ENCODE assay signal across 8 cellular contexts in the genomic region with DNA sequence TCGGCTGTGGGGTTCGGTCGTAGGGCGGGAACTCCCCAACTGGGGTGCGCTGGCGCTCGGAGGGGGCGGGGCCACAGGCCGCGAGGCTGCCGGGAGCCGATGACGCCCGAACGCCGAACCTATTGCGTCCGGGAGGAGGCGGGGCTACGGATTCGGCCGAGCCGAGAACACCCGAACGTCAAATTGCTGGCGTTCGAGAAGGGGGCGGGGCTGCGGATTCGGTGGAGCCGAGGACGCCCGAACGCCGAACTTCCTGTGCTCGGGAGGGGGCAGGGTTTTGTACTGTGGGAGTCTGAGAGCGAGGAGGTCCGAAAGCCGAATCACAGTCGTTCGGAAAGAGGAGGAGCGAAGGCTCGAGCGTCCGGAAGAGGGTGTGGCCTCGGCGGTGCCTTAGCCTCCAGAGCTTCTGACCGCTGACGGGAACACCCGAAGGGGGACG. TPM values are rescaled to one million over a fixed set of nuclear protein-coding genes. Genes with fewer than 3 reads are reported as not detected.
DNase-seq lines count a peak whose midpoint lies in the region; ATAC-seq and TF ChIP-seq lines count a peak whose summit lies in the region.

No MANE protein-coding gene starts in this region.

- ATAC-seq in GM19395 (IDR thresholded peaks at IDR 0.05; ENCODE audit: unreplicated experiment) (peak; percentile 53), HG03521 (IDR thresholded peaks at IDR 0.05; ENCODE audit: unreplicated experiment) (peak; percentile 43)

- H3K27ac Mint-ChIP-seq in activated CD4-positive, alpha-beta T cell treated with anti-CD3 and anti-CD28 coated beads, Interleukin-2, amount 10 ng/mL, durations not matched to agents 7 days and 5 days: peak overlapping the region; percentile 97

- H3K27ac ChIP-seq in colonic mucosa: peak overlapping the region; percentile 99
- H3K27ac ChIP-seq in layer of hippocampus (ENCODE audit: low read depth, low read length): peak overlapping the region; percentile 100

- intact Hi-C loops in colonic mucosa (cut with DNase I): no loop called here

- CTCF ChIA-PET in activated CD4-positive, alpha-beta T cell treated with anti-CD3 and anti-CD28 coated beads, Interleukin-2, amount 10 ng/mL, durations not matched to agents 7 days and 5 days (lab: Charles Lee): interaction anchor here (1.1 to 1.2 kb wide), 2 partner anchors 10 to 89 kb away, joined by 3 read pairs; partner anchors contain the start of gene RPS9

- no peaks in the 10 kb centered on the region for H3K36me3 ChIP-seq in colonic mucosa

- H3K36me3 Mint-ChIP-seq in activated CD4-positive, alpha-beta T cell treated with anti-CD3 and anti-CD28 coated beads, Interleukin-2, amount 10 ng/mL, durations not matched to agents 7 days and 5 days (ENCODE audit: low read depth): peaks cover 15% of the 10 kb centered on the region

- H3K4me1 ChIP-seq in colonic mucosa: peaks cover 13% of the 10 kb centered on the region

- H3K27me3 Mint-ChIP-seq in activated CD4-positive, alpha-beta T cell treated with anti-CD3 and anti-CD28 coated beads, Interleukin-2, amount 10 ng/mL, durations not matched to agents 7 days and 5 days: no peaks in the 10 kb centered on the region

- no peaks in the 10 kb centered on the region for H3K9me3 ChIP-seq in colonic mucosa

- no peaks in the 10 kb centered on the region for H3K9me3 Mint-ChIP-seq in activated CD4-positive, alpha-beta T cell treated with anti-CD3 and anti-CD28 coated beads, Interleukin-2, amount 10 ng/mL, durations not matched to agents 7 days and 5 days

- peak overlapping the region; percentile 95 to 96 for H3K9ac ChIP-seq in colonic mucosa (ENCODE audit: low read depth in 2 of 2, low read length in 2 of 2)

- H3K27me3 ChIP-seq in colonic mucosa (no peaks in the 10 kb centered on the region), layer of hippocampus (ENCODE audit: control insufficient read depth, insufficient read depth, low read length) (no peaks in the 10 kb centered on the region)

- peak overlapping the region; percentile 94 for H3K4me3 Mint-ChIP-seq in activated CD4-positive, alpha-beta T cell treated with anti-CD3 and anti-CD28 coated beads, Interleukin-2, amount 10 ng/mL, durations not matched to agents 7 days and 5 days

- H3K4me1 Mint-ChIP-seq in activated CD4-positive, alpha-beta T cell treated with anti-CD3 and anti-CD28 coated beads, Interleukin-2, amount 10 ng/mL, durations not matched to agents 7 days and 5 days: peaks cover 42% of the 10 kb centered on the region

- POLR2A ChIA-PET in activated CD4-positive, alpha-beta T cell treated with anti-CD3 and anti-CD28 coated beads, Interleukin-2, amount 10 ng/mL, durations not matched to agents 7 days and 5 days (lab: Charles Lee): interaction anchor here (1.6 kb wide), 1 partner anchor 9 kb away, joined by 4 read pairs; no protein-coding TSS in a partner anchor

- DNase-seq in Ammon's horn (ENCODE audit: low spot score) (peak; percentile 100), NCI-H526 treated with DMSO at 0.1 percent for 48 hours (lab: John Stamatoyannopoulos, UW) (peak; percentile 100), colonic mucosa (peak; percentile 99)
- DNase-seq in activated CD4-positive, alpha-beta T cell treated with anti-CD3 and anti-CD28 coated beads, Interleukin-2, amount 10 ng/mL, durations not matched to agents 7 days and 5 days: peak; percentile 100
- DNase-seq in stimulated activated CD4-positive, alpha-beta T cell treated with anti-CD3 and anti-CD28 coated beads, Interleukin-1b, Interleukin-23, amount 100 ng/mL, for 1 hour (ENCODE audit: low read depth in 2 of 2): peak; percentile 100

- peak overlapping the region; percentile 60 for H3K4me3 ChIP-seq in colonic mucosa

- no peak for TF ChIP-seq CTCF in colonic mucosa (IDR thresholded peaks at IDR 0.05)

RNA-seq across cellular contexts. Expression of gene TSEN34, which starts 0.6 kb away (rescaled TPM):
- 10 to 100 TPM in 1 of 2 experiments, 1 to 10 TPM in 1; 7.9 to 10.2 TPM for total RNA-seq in activated CD4-positive, alpha-beta T cell treated with anti-CD3 and anti-CD28 coated beads, Interleukin-2, amount 10 ng/mL, durations not matched to agents 7 days and 5 days
- 10 to 100 TPM; 47.9 to 52.7 TPM for total RNA-seq in colonic mucosa

RNA-seq across cellular contexts. Expression of gene MBOAT7, which starts 1.1 kb away (rescaled TPM):
- total RNA-seq in activated CD4-positive, alpha-beta T cell treated with anti-CD3 and anti-CD28 coated beads, Interleukin-2, amount 10 ng/mL, durations not matched to agents 7 days and 5 days: 10 to 100 TPM; 56.0 to 61.0 TPM
- total RNA-seq in colonic mucosa: 100 to 1,000 TPM; 122 to 142 TPM

RNA-seq across cellular contexts. Expression of gene RPS9, which starts 10.1 kb away (rescaled TPM):
- 1,000 to 10,000 TPM; 1,257 to 1,351 TPM for total RNA-seq in activated CD4-positive, alpha-beta T cell treated with anti-CD3 and anti-CD28 coated beads, Interleukin-2, amount 10 ng/mL, durations not matched to agents 7 days and 5 days
- 1,000 to 10,000 TPM; 1,149 to 1,300 TPM for total RNA-seq in colonic mucosa

RNA-seq across cellular contexts. Expression of gene TMC4, which starts 17.6 kb away (rescaled TPM):
- total RNA-seq in activated CD4-positive, alpha-beta T cell treated with anti-CD3 and anti-CD28 coated beads, Interleukin-2, amount 10 ng/mL, durations not matched to agents 7 days and 5 days: 1 to 10 TPM; 4.6 to 4.9 TPM
- 100 to 1,000 TPM in 1 of 2 donors, 10 to 100 TPM in 1; 80.9 to 165 TPM for total RNA-seq in colonic mucosa

RNA-seq across cellular contexts. Expression of gene LENG1, which starts 31.0 kb away (rescaled TPM):
- total RNA-seq in activated CD4-positive, alpha-beta T cell treated with anti-CD3 and anti-CD28 coated beads, Interleukin-2, amount 10 ng/mL, durations not matched to agents 7 days and 5 days: 1 to 10 TPM; 7.6 to 9.1 TPM
- 1 to 10 TPM; 6.2 to 8.1 TPM for total RNA-seq in colonic mucosa

Comparison
In these comparisons a context has a peak if more than half of its experiments do, and no peak if none do; other contexts are left out.
1. Peak in every context shown above with its lines: DNase-seq, ATAC-seq, H3K4me3 ChIP-seq and H3K27ac ChIP-seq.
2. RNA of gene TSEN34, which starts 0.6 kb away (total RNA-seq): 47.9 to 52.7 TPM in colonic mucosa; 7.9 to 10.2 TPM in activated CD4-positive, alpha-beta T cell treated with anti-CD3 and anti-CD28 coated beads, Interleukin-2, amount 10 ng/mL, durations not matched to agents 7 days and 5 days; every median in the first group is over 4 times any median in the second.